Comparison of ENCODE assay signal across 8 cellular contexts in the genomic region with DNA sequence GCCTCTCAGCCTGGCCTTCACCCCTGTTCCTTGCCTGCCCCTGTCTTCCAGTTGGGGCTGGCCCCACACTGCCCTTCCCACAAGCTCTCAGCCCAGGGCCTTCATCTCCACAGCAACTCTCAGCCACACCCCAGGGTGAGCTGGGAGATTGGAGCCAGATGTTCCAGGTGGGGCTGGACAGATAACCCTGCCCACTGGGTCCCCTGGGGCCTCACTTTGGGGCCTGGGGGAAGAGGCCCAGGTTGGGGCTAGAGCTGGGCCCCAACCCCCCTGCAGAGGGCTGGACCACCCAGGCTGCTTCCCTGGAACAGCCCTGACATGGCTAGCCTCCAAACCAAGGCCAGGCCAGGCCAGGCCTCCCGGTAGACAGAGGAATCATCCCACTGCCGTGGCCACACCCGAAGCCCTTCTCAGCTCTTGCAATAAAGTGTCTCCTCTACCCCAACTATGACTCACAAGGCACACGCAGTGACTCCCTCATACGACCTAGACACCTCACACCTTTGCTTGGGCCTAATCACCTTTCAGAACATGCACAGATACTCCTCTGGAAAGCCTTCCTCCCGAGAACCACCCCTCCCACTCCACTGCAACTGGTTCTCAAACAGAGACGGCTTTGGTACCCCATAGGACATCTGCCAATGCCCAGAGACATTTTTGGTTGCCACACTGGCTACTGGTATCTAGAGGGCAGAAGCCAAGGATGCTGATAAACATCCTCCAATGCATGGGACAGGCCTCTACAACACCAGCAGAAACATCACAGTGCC. TPM values are rescaled to one million over a fixed set of nuclear protein-coding genes. Genes with fewer than 3 reads are reported as not detected.
DNase-seq lines count a peak whose midpoint lies in the region; ATAC-seq, FAIRE-seq and TF ChIP-seq lines count a peak whose summit lies in the region.

No MANE protein-coding gene starts in this region.

- no peak for TF ChIP-seq CTCF in AG10803 (conservative IDR thresholded peaks at IDR 0.05; ENCODE audit: low read length)
- TF ChIP-seq CTCF in keratinocyte (optimal IDR thresholded peaks at IDR 0.05 in 1 of 3, IDR thresholded peaks at IDR 0.05 in 1 of 3, conservative IDR thresholded peaks at IDR 0.05 in 1 of 3; ENCODE audit: extremely low read depth in 1 of 3, insufficient read depth in 2 of 3, low read length in 3 of 3): no peak
- TF ChIP-seq CTCF in upper lobe of left lung (IDR thresholded peaks at IDR 0.05): no peak
- no peak for TF ChIP-seq CTCF in GM10248 (IDR thresholded peaks at IDR 0.05; ENCODE audit: control extremely low read depth, extremely low read depth, low read depth, missing control alignments)

- peaks cover 31% of the 10 kb centered on the region for H4K20me1 ChIP-seq in keratinocyte (ENCODE audit: control insufficient read depth, extremely low read depth, insufficient read depth, low read length)

- peaks cover 36 to 77% of the 10 kb centered on the region in 2 experiments for H3K36me3 ChIP-seq in keratinocyte (ENCODE audit: control insufficient read depth in 2 of 2, extremely low read depth in 1 of 2, insufficient read depth in 2 of 2, low read length in 2 of 2)
- no peaks in the 10 kb centered on the region for H3K36me3 ChIP-seq in upper lobe of left lung

- peaks cover 86% of the 10 kb centered on the region for H3K79me2 ChIP-seq in keratinocyte (ENCODE audit: control insufficient read depth, insufficient read depth, low read length)

- POLR2A ChIA-PET in GM10248 (lab: Yijun Ruan, JAX): interaction anchor here (1.2 to 4.3 kb wide), 4 partner anchors 13 to 90 kb away, joined by 3 to 27 read pairs (median 6); partner anchors contain the start of gene ZNF691

- H3K9me3 ChIP-seq in keratinocyte (ENCODE audit: control insufficient read depth, low read depth, low read length) (no peaks in the 10 kb centered on the region), upper lobe of left lung (no peaks in the 10 kb centered on the region)

- H3K4me2 ChIP-seq in keratinocyte (ENCODE audit: control insufficient read depth, extremely low read depth, insufficient read depth, low read depth, low read length): peak overlapping the region; percentile 61

- H3K27ac Mint-ChIP-seq in activated T-helper 1 cell treated with anti-CD3 and anti-CD28 coated beads, Interleukin-12 subunit alpha, Interleukin-12 subunit beta, Interleukin-2, Interleukin-4 antibody, amounts not matched to agents 30 ng/mL and 10 ng/mL and 1 ng/mL, durations not matched to agents 14 hours and 24 hours and 36 hours: peak overlapping the region; percentile 89

- H3K9ac ChIP-seq in keratinocyte (ENCODE audit: control insufficient read depth, extremely low read depth, insufficient read depth, low read length): peak overlapping the region; percentile 71

- H3K4me3 Mint-ChIP-seq in activated T-helper 1 cell treated with anti-CD3 and anti-CD28 coated beads, Interleukin-12 subunit alpha, Interleukin-12 subunit beta, Interleukin-2, Interleukin-4 antibody, amounts not matched to agents 30 ng/mL and 10 ng/mL and 1 ng/mL, durations not matched to agents 14 hours and 24 hours and 36 hours: peak overlapping the region; percentile 63

- H3K9me3 Mint-ChIP-seq in activated T-helper 1 cell treated with anti-CD3 and anti-CD28 coated beads, Interleukin-12 subunit alpha, Interleukin-12 subunit beta, Interleukin-2, Interleukin-4 antibody, amounts not matched to agents 30 ng/mL and 10 ng/mL and 1 ng/mL, durations not matched to agents 14 hours and 24 hours and 36 hours: no peaks in the 10 kb centered on the region

- dilution Hi-C loops in keratinocyte (cut with MboI; ENCODE audit: extremely low pct_ligation_motif_present, low sequenced_read_pairs): no loop called here

- TF ChIP-seq EP300 in upper lobe of left lung (IDR thresholded peaks at IDR 0.05): no peak

- peaks cover 100% of the 10 kb centered on the region for H3K4me1 ChIP-seq in keratinocyte (ENCODE audit: control insufficient read depth, extremely low read depth, insufficient read depth, low read length)
- peaks cover 62 to 98% (median 92%) of the 10 kb centered on the region in 4 donors for H3K4me1 ChIP-seq in upper lobe of left lung

- no peaks in the 10 kb centered on the region for H3K27me3 ChIP-seq in keratinocyte (ENCODE audit: control insufficient read depth, extremely low read depth, insufficient read depth, low read length)
- no peaks in the 10 kb centered on the region for H3K27me3 ChIP-seq in upper lobe of left lung

- no peaks in the 10 kb centered on the region for H3K27me3 Mint-ChIP-seq in activated T-helper 1 cell treated with anti-CD3 and anti-CD28 coated beads, Interleukin-12 subunit alpha, Interleukin-12 subunit beta, Interleukin-2, Interleukin-4 antibody, amounts not matched to agents 30 ng/mL and 10 ng/mL and 1 ng/mL, durations not matched to agents 14 hours and 24 hours and 36 hours (ENCODE audit: insufficient read depth)

- H3K9me1 ChIP-seq in keratinocyte (ENCODE audit: control insufficient read depth, extremely low read depth, insufficient read depth, low read length): peaks cover 21% of the 10 kb centered on the region

- H2AFZ ChIP-seq in keratinocyte (ENCODE audit: control insufficient read depth, low read length): no peak overlapping the region

- DNase-seq in AG10803 (ENCODE audit: low read depth): peak; percentile 88
- DNase-seq in LHCN-M2 (ENCODE audit: low read depth): peak; percentile 66
- no peak for DNase-seq in activated T-helper 1 cell treated with anti-CD3 and anti-CD28 coated beads, Interleukin-12 subunit alpha, Interleukin-12 subunit beta, Interleukin-2, Interleukin-4 antibody, amounts not matched to agents 30 ng/mL and 10 ng/mL and 1 ng/mL, durations not matched to agents 14 hours and 24 hours and 36 hours (ENCODE audit: low spot score)
- peak; percentile 92 for DNase-seq in keratinocyte (ENCODE audit: low read depth, low spot score)
- peak in 1 of 2 donors; percentile 44 for DNase-seq in upper lobe of left lung
- DNase-seq in GM10248 (ENCODE audit: extremely low spot score): no peak
- no peak for DNase-seq in pons (ENCODE audit: low spot score)

- peaks cover 57% of the 10 kb centered on the region for H3K36me3 Mint-ChIP-seq in activated T-helper 1 cell treated with anti-CD3 and anti-CD28 coated beads, Interleukin-12 subunit alpha, Interleukin-12 subunit beta, Interleukin-2, Interleukin-4 antibody, amounts not matched to agents 30 ng/mL and 10 ng/mL and 1 ng/mL, durations not matched to agents 14 hours and 24 hours and 36 hours (ENCODE audit: low read depth)

- WGBS in upper lobe of left lung, 2 donors: 38 to 79% methylated on average over 6 to 7 of the region's 7 CpGs

- peak overlapping the region; percentile 96 for H3K27ac ChIP-seq in keratinocyte (ENCODE audit: control insufficient read depth, insufficient read depth, low read length)
- peak overlapping the region; percentile 54 to 87 (median 75) for H3K27ac ChIP-seq in upper lobe of left lung

- CTCF ChIA-PET in GM10248 (lab: Yijun Ruan, JAX): interaction anchor here (0.9 to 5.2 kb wide), 7 partner anchors 8 to 137 kb away, joined by 3 to 23 read pairs (median 8); no protein-coding TSS in a partner anchor

- H3K4me1 Mint-ChIP-seq in activated T-helper 1 cell treated with anti-CD3 and anti-CD28 coated beads, Interleukin-12 subunit alpha, Interleukin-12 subunit beta, Interleukin-2, Interleukin-4 antibody, amounts not matched to agents 30 ng/mL and 10 ng/mL and 1 ng/mL, durations not matched to agents 14 hours and 24 hours and 36 hours (ENCODE audit: low read depth): peaks cover 96% of the 10 kb centered on the region

- no peak overlapping the region for H3K4me3 ChIP-seq in AG10803 (ENCODE audit: low read length)
- peak overlapping the region in 1 of 3 experiments; percentile 17 for H3K4me3 ChIP-seq in keratinocyte (ENCODE audit: control insufficient read depth in 2 of 3, extremely low read depth in 1 of 3, insufficient read depth in 2 of 3, low read depth in 1 of 3, low read length in 3 of 3)
- H3K4me3 ChIP-seq in upper lobe of left lung: no peak overlapping the region

- intact Hi-C loops in activated T-helper 1 cell treated with anti-CD3 and anti-CD28 coated beads, Interleukin-12 subunit alpha, Interleukin-12 subunit beta, Interleukin-2, Interleukin-4 antibody, amounts not matched to agents 30 ng/mL and 10 ng/mL and 1 ng/mL, durations not matched to agents 14 hours and 24 hours and 36 hours (cut with micrococcal nuclease): no loop called here

- ATAC-seq in upper lobe of left lung (ENCODE audit: low FRiP score in 2 of 2) (peak in 1 of 2 donors; percentile 73), HG02798 (IDR thresholded peaks at IDR 0.05; ENCODE audit: poor library complexity, unreplicated experiment) (no peak)

- TF ChIP-seq POLR2A in upper lobe of left lung (IDR thresholded peaks at IDR 0.05): no peak

- FAIRE-seq in keratinocyte (lab: Jason Lieb, UNC): peak; percentile 88

RNA-seq across cellular contexts. Expression of gene SLC2A1, which starts 22.2 kb away (rescaled TPM):
- total RNA-seq in LHCN-M2 (2014; rRNA removed): 244 and 317 TPM in 2 replicates
- 157 TPM for polyA plus RNA-seq in LHCN-M2 (2012)
- 111 and 120 TPM in 2 replicates for total RNA-seq in activated T-helper 1 cell treated with anti-CD3 and anti-CD28 coated beads, Interleukin-12 subunit alpha, Interleukin-12 subunit beta, Interleukin-2, Interleukin-4 antibody, amounts not matched to agents 30 ng/mL and 10 ng/mL and 1 ng/mL, durations not matched to agents 14 hours and 24 hours and 36 hours
- 580 to 1,115 TPM (median 689 TPM) in 3 replicates for polyA plus RNA-seq in keratinocyte
- 202 TPM for polyA plus RNA-seq in keratinocyte (2011; ENCODE audit: low read depth)
- 275 and 321 TPM in 2 replicates for polyA plus RNA-seq in keratinocyte (2011; cell fraction: cytosol; rRNA removed)
- 1,814 and 2,318 TPM in 2 replicates for polyA plus RNA-seq in keratinocyte (2011; cell fraction: nucleus; rRNA removed)
- polyA plus RNA-seq in keratinocyte (2012; ENCODE audit: low replicate concordance): 844 and 1,046 TPM in 2 replicates
- polyA minus RNA-seq in keratinocyte: 817 to 1,377 TPM (median 1,072 TPM) in 3 replicates
- 724 TPM for polyA minus RNA-seq in keratinocyte (2011; cell fraction: cytosol; rRNA and poly(A)+ RNA removed)
- polyA minus RNA-seq in keratinocyte (2011; cell fraction: nucleus; rRNA and poly(A)+ RNA removed): 1,644 and 2,001 TPM in 2 replicates
- 10 to 100 TPM in 3 of 6 donors, 1 to 10 TPM in 3; 6.3 to 24.3 (median 10.5) TPM for total RNA-seq in upper lobe of left lung

Comparison
In these comparisons a context has a peak if more than half of its experiments do, and no peak if none do; other contexts are left out.
1. DNase-seq: peak in AG10803 (single experiment), LHCN-M2 (single experiment) and keratinocyte (single experiment); none in activated T-helper 1 cell treated with anti-CD3 and anti-CD28 coated beads, Interleukin-12 subunit alpha, Interleukin-12 subunit beta, Interleukin-2, Interleukin-4 antibody, amounts not matched to agents 30 ng/mL and 10 ng/mL and 1 ng/mL, durations not matched to agents 14 hours and 24 hours and 36 hours (single experiment), GM10248 (single experiment) and pons (single experiment).